7 cellular contexts compared by ENCODE assay signal in the genomic region with DNA sequence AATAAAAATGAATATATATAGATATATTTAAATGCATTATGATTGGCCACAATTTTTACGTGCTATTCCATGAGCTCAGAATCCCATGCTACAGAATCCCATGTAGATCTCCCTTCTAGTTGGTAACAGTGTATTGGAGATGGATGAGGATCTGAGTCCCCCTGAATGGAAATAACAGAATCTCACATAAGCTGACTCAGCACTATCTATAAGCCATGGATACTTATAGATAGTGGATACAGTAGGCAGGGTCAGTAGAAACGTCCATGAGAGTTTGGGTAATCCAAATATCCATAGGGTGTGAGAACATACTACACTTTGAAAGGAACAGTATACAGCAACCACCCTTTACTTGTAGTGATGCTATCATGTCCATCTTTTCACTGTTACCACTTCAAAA.
"Had no signal": no experiment of that assay in that cellular context is flagged by ENCODE, and none has a peak within 500 bp of the region (broad histone marks: within the 10 kb centered on the region; RNA-seq: fewer than 3 reads in every experiment).

No MANE protein-coding gene starts in this region.

- H3K4me1 ChIP-seq: HAP-1 had no signal

- H3K27ac ChIP-seq: HL-60 had no signal

- ATAC-seq: GM23338, HCT116 had no signal

- DNase-seq: H7, HFFc6, KG1 had no signal

- H3K36me3 ChIP-seq: HAP-1 had no signal

- H3K9me3 ChIP-seq: HAP-1 had no signal

- H3K4me2 ChIP-seq: GM23338 had no signal

- H3K4me3 ChIP-seq: GM23338, HAP-1 had no signal

- H2AFZ ChIP-seq: GM23338 had no signal
